In genomic region chr5:146667633-146668032, GRCh38 we compare ENCODE assay signal across 11 cellular contexts.
DNase-seq lines count a peak whose midpoint lies in the region; ATAC-seq and TF ChIP-seq lines count a peak whose summit lies in the region.
"Had no signal": no experiment of that assay in that cellular context is flagged by ENCODE, and none has a peak within 500 bp of the region (broad histone marks: within the 10 kb centered on the region; RNA-seq: fewer than 3 reads in every experiment).

No MANE protein-coding gene starts in this region.

- H3K4me1 ChIP-seq in adipocyte (ENCODE audit: control insufficient read depth, insufficient read depth, low read length) = peaks cover 30% of the 10 kb centered on the region
- peaks cover 4 to 26% of the 10 kb centered on the region in 2 donors for H3K4me1 ChIP-seq in thoracic aorta (ENCODE audit: control insufficient read depth in 1 of 2, low read depth in 2 of 2)
- H3K4me1 ChIP-seq: A549 had no signal

- H3K9ac ChIP-seq in adipocyte (ENCODE audit: low read length) = peak overlapping the region; percentile 40

- TF ChIP-seq CTCF in thoracic aorta (IDR thresholded peaks at IDR 0.05) = no peak
- TF ChIP-seq CTCF in GM20000 (IDR thresholded peaks at IDR 0.05; ENCODE audit: extremely low read depth, missing control alignments) = no peak

- H3K36me3 ChIP-seq in adipocyte (ENCODE audit: control insufficient read depth, insufficient read depth, low read length, severe bottlenecking) (no peaks in the 10 kb centered on the region), thoracic aorta (no peaks in the 10 kb centered on the region)

- H3K4me3 ChIP-seq in adipocyte (ENCODE audit: low read length) (peak overlapping the region; percentile 5), thoracic aorta (no peak overlapping the region)
- H3K4me3 ChIP-seq: A549 had no signal

- ATAC-seq in thoracic aorta (ENCODE audit: insufficient number of reproducible peaks, low FRiP score, low read depth) (peak; percentile 96), HG03469 (IDR thresholded peaks at IDR 0.05; ENCODE audit: unreplicated experiment) (no peak)

- DNase-seq in NCI-H1417 (lab: John Stamatoyannopoulos, UW) (peak; percentile 0 to 30 (median 14)), NCI-H1417 treated with DMSO at 0.1 percent for 48 hours (lab: John Stamatoyannopoulos, UW) (no peak), adipocyte (ENCODE audit: low read depth) (peak; percentile 29), hepatic stellate cell (ENCODE audit: low spot score) (peak; percentile 4), thoracic aorta (ENCODE audit: low spot score) (no peak), T-helper 2 cell (no peak), GM20000 (ENCODE audit: low spot score) (no peak)
- DNase-seq: activated CD4-positive, alpha-beta memory T cell treated with anti-CD3 and anti-CD28 coated beads, Interleukin-2, amount 10 ng/mL, durations not matched to agents 7 days and 5 days; NCI-H1048 had no signal

- H3K27me3 ChIP-seq in adipocyte (replicated peaks; ENCODE audit: control insufficient read depth, insufficient read depth, low read length) = no peaks in the 10 kb centered on the region
- no peaks in the 10 kb centered on the region for H3K27me3 ChIP-seq in thoracic aorta (replicated peaks; ENCODE audit: insufficient read depth)

- H3K9me3 ChIP-seq in adipocyte (ENCODE audit: control insufficient read depth, low read length) = peaks cover 3% of the 10 kb centered on the region
- H3K9me3 ChIP-seq in thoracic aorta = no peaks in the 10 kb centered on the region
- H3K9me3 ChIP-seq: A549 had no signal

- H3K27ac ChIP-seq in thoracic aorta = peak overlapping the region; percentile 71 to 82
- H3K27ac ChIP-seq: A549 had no signal

Comparison
In these comparisons a context has a peak if more than half of its experiments do, and no peak if none do; other contexts are left out.
1. DNase-seq: peak in NCI-H1417 (3 of 3), adipocyte (single experiment) and hepatic stellate cell (single experiment); none in NCI-H1417 treated with DMSO at 0.1 percent for 48 hours (single experiment), thoracic aorta (single experiment), T-helper 2 cell (0 of 5) and GM20000 (single experiment).